15 cellular contexts compared by ENCODE assay signal in the genomic region with DNA sequence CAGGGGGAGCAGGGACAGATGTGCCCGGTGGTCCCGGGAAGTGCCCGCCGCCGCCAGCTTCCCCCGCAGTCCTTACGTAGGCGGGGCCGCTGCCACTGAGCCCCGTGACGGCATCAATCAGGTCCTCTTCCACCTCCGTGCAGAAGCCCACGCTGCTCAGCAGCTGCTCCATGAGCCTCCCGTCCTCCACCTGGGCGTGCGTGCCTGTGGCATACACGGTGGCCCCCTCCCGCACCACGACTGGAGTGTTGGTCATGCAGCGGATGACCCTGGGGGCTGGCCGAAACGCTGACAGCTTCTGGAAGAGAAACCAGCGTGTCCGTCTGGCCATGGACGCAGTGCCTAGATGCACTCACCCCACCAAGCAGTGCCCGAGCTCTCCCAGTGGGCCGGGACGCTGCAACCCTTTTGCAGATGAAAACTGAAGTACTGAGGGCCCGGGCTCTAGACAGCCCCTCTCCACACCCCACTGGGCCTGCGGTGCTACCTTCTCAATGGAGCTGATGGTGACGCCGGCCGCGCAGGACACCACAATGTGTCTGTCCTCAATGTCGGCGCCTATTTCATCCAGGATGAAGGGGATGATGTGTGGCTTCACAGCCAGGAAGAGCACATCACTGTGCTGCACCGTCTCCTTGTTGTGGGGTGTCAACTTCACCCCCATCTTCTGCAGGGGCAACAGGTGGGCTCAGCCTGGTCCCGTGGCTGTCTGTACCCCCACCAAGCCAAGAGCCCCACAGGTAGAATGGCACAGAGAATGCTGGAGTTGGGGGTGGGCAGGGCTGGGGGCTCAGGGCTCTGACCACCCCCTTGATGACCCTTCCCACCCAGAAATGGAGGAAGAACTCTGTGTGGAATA. TPM values are rescaled to one million over a fixed set of nuclear protein-coding genes. Genes with fewer than 3 reads are reported as not detected.
DNase-seq lines count a peak whose midpoint lies in the region; ATAC-seq and TF ChIP-seq lines count a peak whose summit lies in the region.
"Had no signal": no experiment of that assay in that cellular context is flagged by ENCODE, and none has a peak within 500 bp of the region (broad histone marks: within the 10 kb centered on the region; RNA-seq: fewer than 3 reads in every experiment).

No MANE protein-coding gene starts in this region.

- H3K9me3 ChIP-seq in GM23248 (ENCODE audit: low read depth) = no peaks in the 10 kb centered on the region
- no peaks in the 10 kb centered on the region for H3K9me3 ChIP-seq in lower lobe of right lung
- H3K9me3 ChIP-seq: esophagus squamous epithelium, neutrophil had no signal

- H3K4me1 Mint-ChIP-seq in activated T-helper 17 cell treated with anti-CD3 and anti-CD28 coated beads, Interleukin-2, amount 50 U/mL, for 72 hours = no peaks in the 10 kb centered on the region
- H3K4me1 Mint-ChIP-seq in naive B cell = peaks cover 5 to 22% (median 12%) of the 10 kb centered on the region in 3 donors

- no peaks in the 10 kb centered on the region for H4K20me1 ChIP-seq in GM23248 (ENCODE audit: insufficient read depth)

- H3K4me2 ChIP-seq in GM23248 (ENCODE audit: unreplicated experiment) = no peak overlapping the region

- DNase-seq in AG09309 (ENCODE audit: low read depth) (no peak), GM23248 (no peak), naive B cell (no peak), DMS53 (lab: John Stamatoyannopoulos, UW) (no peak), lower lobe of right lung (no peak), T-helper 1 cell (no peak)
- DNase-seq: activated CD4-positive, alpha-beta T cell treated with anti-CD3 and anti-CD28 coated beads for 4 hours; esophagus squamous epithelium; NCI-H1092 treated with DMSO at 0.1 percent for 48 hours; NCI-H2227 treated with DMSO at 0.1 percent for 48 hours had no signal

- no peak for ATAC-seq in activated T-helper 17 cell treated with anti-CD3 and anti-CD28 coated beads, Interleukin-2, amount 50 U/mL, for 72 hours (replicated peaks)
- ATAC-seq in naive B cell (ENCODE audit: low read depth in 2 of 2) (no peak), HG03565 (IDR thresholded peaks at IDR 0.05; ENCODE audit: unreplicated experiment) (no peak), lower lobe of right lung (no peak)

- in situ Hi-C loops in GM23248 (cut with MboI) = no loop called here

- H3K27me3 Mint-ChIP-seq in activated T-helper 17 cell treated with anti-CD3 and anti-CD28 coated beads, Interleukin-2, amount 50 U/mL, for 72 hours = no peaks in the 10 kb centered on the region
- H3K27me3 Mint-ChIP-seq in naive B cell = peaks cover 0 to 21% (median 15%) of the 10 kb centered on the region in 3 donors

- H3K27ac ChIP-seq in GM23248 (no peak overlapping the region), lower lobe of right lung (no peak overlapping the region)
- H3K27ac ChIP-seq: esophagus squamous epithelium, neutrophil had no signal

- no peak overlapping the region for H3K27ac Mint-ChIP-seq in activated T-helper 17 cell treated with anti-CD3 and anti-CD28 coated beads, Interleukin-2, amount 50 U/mL, for 72 hours
- no peak overlapping the region for H3K27ac Mint-ChIP-seq in naive B cell

- no peaks in the 10 kb centered on the region for H3K9me2 ChIP-seq in GM23248 (ENCODE audit: insufficient read depth)

- H3K36me3 ChIP-seq in GM23248 (ENCODE audit: low read depth) (no peaks in the 10 kb centered on the region), lower lobe of right lung (no peaks in the 10 kb centered on the region)
- H3K36me3 ChIP-seq: esophagus squamous epithelium, neutrophil had no signal

- WGBS in GM23248 (ENCODE audit: low coverage in 1 of 2, low lambda C conversion rate in 2 of 2, missing lambda C conversion rate in 2 of 2), 2 experiments = 87 to 91% methylated on average over 31 to 38 of the region's 38 CpGs

- H3K9me3 Mint-ChIP-seq in activated T-helper 17 cell treated with anti-CD3 and anti-CD28 coated beads, Interleukin-2, amount 50 U/mL, for 72 hours = no peaks in the 10 kb centered on the region
- H3K9me3 Mint-ChIP-seq in naive B cell = no peaks in the 10 kb centered on the region

- 0 out of 2 replicates have a peak, but pooled peaks cover 7% of the 10 kb centered on the region for H3K4me1 ChIP-seq in GM23248 (ENCODE audit: insufficient read depth)
- no peaks in the 10 kb centered on the region for H3K4me1 ChIP-seq in lower lobe of right lung

- intact Hi-C loops in lower lobe of right lung (cut with DNase I) = no loop called here

- H3F3A ChIP-seq in GM23248 (ENCODE audit: insufficient read depth) = no peaks in the 10 kb centered on the region

- H3K4me3 ChIP-seq in AG09309 (ENCODE audit: control insufficient read depth, low read depth, low read length) = peak overlapping the region; percentile 52; the same call in 1 of the 2 replicates
- H3K4me3 ChIP-seq in GM23248 = 0 out of 2 replicates have a peak overlapping the region, but pooled peaks have one; percentile 86
- H3K4me3 ChIP-seq in lower lobe of right lung = no peak overlapping the region
- H3K4me3 ChIP-seq: esophagus squamous epithelium had no signal

- no peak overlapping the region for H3K9ac ChIP-seq in GM23248

- TF ChIP-seq CTCF in AG09309 (IDR thresholded peaks at IDR 0.05; ENCODE audit: control insufficient read depth, insufficient read depth, low read depth, low read length, missing control alignments) (no peak), lower lobe of right lung (IDR thresholded peaks at IDR 0.05) (no peak)

- H3K36me3 Mint-ChIP-seq in activated T-helper 17 cell treated with anti-CD3 and anti-CD28 coated beads, Interleukin-2, amount 50 U/mL, for 72 hours (ENCODE audit: low read depth) = peaks cover 18% of the 10 kb centered on the region
- no peaks in the 10 kb centered on the region for H3K36me3 Mint-ChIP-seq in naive B cell

- peak overlapping the region; percentile 76 for H3K4me3 Mint-ChIP-seq in activated T-helper 17 cell treated with anti-CD3 and anti-CD28 coated beads, Interleukin-2, amount 50 U/mL, for 72 hours
- peak overlapping the region in 5 of 8 donors; percentile 20 to 67 (median 45) for H3K4me3 Mint-ChIP-seq in naive B cell

- peaks cover 16% of the 10 kb centered on the region for H3K79me2 ChIP-seq in GM23248 (ENCODE audit: insufficient read depth)

- H3K27me3 ChIP-seq in GM23248 (replicated peaks; ENCODE audit: insufficient read depth) (no peaks in the 10 kb centered on the region), lower lobe of right lung (ENCODE audit: low read depth) (peaks cover 4% of the 10 kb centered on the region)

- H2AFZ ChIP-seq in GM23248 = no peak overlapping the region

RNA-seq across cellular contexts. Expression of a gene that starts 2.0 kb away (rescaled TPM):
- total RNA-seq in GM23248 (2014; rRNA removed; shearing (Covaris generic)) = 229 and 279 TPM in 2 replicates
- polyA plus RNA-seq in GM23248 (2016; fragmentation: Nextera tagmentation; extraction: Ambion mirVana) (181 and 197 TPM in 2 replicates), naive B cell (ENCODE audit: low read depth in 6 of 6) (1 to 10 TPM; 1.6 to 4.5 (median 2.2) TPM)
- 10 to 100 TPM; 25.1 to 40.6 TPM for total RNA-seq in activated T-helper 17 cell treated with anti-CD3 and anti-CD28 coated beads, Interleukin-2, amount 50 U/mL, for 72 hours
- total RNA-seq in lower lobe of right lung = 23.0 TPM

RNA-seq across cellular contexts. Expression of a gene that starts 7.5 kb away (rescaled TPM):
- 17.7 and 19.8 TPM in 2 replicates for total RNA-seq in GM23248 (2014; rRNA removed; shearing (Covaris generic))
- polyA plus RNA-seq in GM23248 (2016; fragmentation: Nextera tagmentation; extraction: Ambion mirVana) = 5.0 and 6.4 TPM in 2 replicates
- 10 to 100 TPM; 28.9 to 32.6 TPM for total RNA-seq in activated T-helper 17 cell treated with anti-CD3 and anti-CD28 coated beads, Interleukin-2, amount 50 U/mL, for 72 hours
- polyA plus RNA-seq in naive B cell (ENCODE audit: low read depth in 6 of 6) = 1 to 10 TPM; 3.4 to 6.7 (median 4.7) TPM
- 30.7 TPM for total RNA-seq in lower lobe of right lung

RNA-seq across cellular contexts. Expression of a gene that starts 12.0 kb away (rescaled TPM):
- total RNA-seq in GM23248 (2014; rRNA removed; shearing (Covaris generic)) = not detected in 2 replicates
- polyA plus RNA-seq in GM23248 (2016; fragmentation: Nextera tagmentation; extraction: Ambion mirVana) = 0.14 TPM in 1 of 2 replicates, not detected in the other
- total RNA-seq in activated T-helper 17 cell treated with anti-CD3 and anti-CD28 coated beads, Interleukin-2, amount 50 U/mL, for 72 hours = not detected
- not detected for polyA plus RNA-seq in naive B cell (ENCODE audit: low read depth in 6 of 6)
- not detected for total RNA-seq in lower lobe of right lung
- total RNA-seq: esophagus squamous epithelium, liver, subcutaneous adipose tissue had no signal
- polyA plus RNA-seq: liver had no signal

RNA-seq across cellular contexts. Expression of a gene that starts 17.1 kb away (rescaled TPM):
- total RNA-seq in GM23248 (2014; rRNA removed; shearing (Covaris generic)) = 13.1 and 14.5 TPM in 2 replicates
- polyA plus RNA-seq in GM23248 (2016; fragmentation: Nextera tagmentation; extraction: Ambion mirVana) = 9.3 and 11.4 TPM in 2 replicates
- total RNA-seq in activated T-helper 17 cell treated with anti-CD3 and anti-CD28 coated beads, Interleukin-2, amount 50 U/mL, for 72 hours = 10 to 100 TPM; 41.3 to 47.5 TPM
- polyA plus RNA-seq in naive B cell (ENCODE audit: low read depth in 6 of 6) = 10 to 100 TPM; 23.6 to 41.3 (median 30.6) TPM
- total RNA-seq in lower lobe of right lung = 32.8 TPM

RNA-seq across cellular contexts. Expression of a gene that starts 23.9 kb away (rescaled TPM):
- total RNA-seq in GM23248 (2014; rRNA removed; shearing (Covaris generic)) = 34.7 and 36.9 TPM in 2 replicates
- polyA plus RNA-seq in GM23248 (2016; fragmentation: Nextera tagmentation; extraction: Ambion mirVana) (25.6 and 27.6 TPM in 2 replicates), naive B cell (ENCODE audit: low read depth in 6 of 6) (10 to 100 TPM; 19.0 to 28.4 (median 21.2) TPM)
- 10 to 100 TPM; 10.1 to 26.8 TPM for total RNA-seq in activated T-helper 17 cell treated with anti-CD3 and anti-CD28 coated beads, Interleukin-2, amount 50 U/mL, for 72 hours
- total RNA-seq in lower lobe of right lung = 39.7 TPM
